In the genomic region with DNA sequence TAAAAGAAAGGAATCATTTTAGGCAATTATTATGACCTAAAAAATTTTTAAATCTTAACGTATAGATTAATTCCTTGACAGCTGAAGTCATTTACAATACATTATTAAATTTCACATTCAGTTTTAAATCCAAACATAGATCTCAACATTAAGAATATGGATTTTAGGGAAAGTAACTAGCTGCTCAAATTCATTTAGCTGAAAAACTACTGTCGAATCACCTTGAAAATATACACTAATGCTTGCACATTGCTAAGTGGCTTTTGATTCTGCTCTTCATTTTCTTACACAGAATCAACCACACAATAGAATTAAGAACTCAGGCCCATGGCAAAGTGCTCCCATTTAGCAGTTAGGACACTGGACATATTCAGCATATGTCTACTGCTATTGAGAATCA, we compare ENCODE assay signal across 9 cellular contexts.
DNase-seq lines count a peak whose midpoint lies in the region; ATAC-seq and TF ChIP-seq lines count a peak whose summit lies in the region.
"Had no signal": no experiment of that assay in that cellular context is flagged by ENCODE, and none has a peak within 500 bp of the region (broad histone marks: within the 10 kb centered on the region; RNA-seq: fewer than 3 reads in every experiment).

No MANE protein-coding gene starts in this region.

- peak overlapping the region; percentile 90 for H3K4me3 Mint-ChIP-seq in activated naive CD8-positive, alpha-beta T cell treated with anti-CD3 and anti-CD28 coated beads, Interleukin-2, amount 10 ng/mL, durations not matched to agents 7 days and 5 days

- no peak for DNase-seq in right cardiac atrium
- no peak for DNase-seq in left cardiac atrium
- DNase-seq in activated naive CD8-positive, alpha-beta T cell treated with anti-CD3 and anti-CD28 coated beads, Interleukin-2, amount 10 ng/mL, durations not matched to agents 7 days and 5 days, result no peak
- DNase-seq in upper lobe of right lung, result no peak
- DNase-seq in H7, result no peak
- DNase-seq: midbrain had no signal

- H3K4me1 Mint-ChIP-seq in activated naive CD8-positive, alpha-beta T cell treated with anti-CD3 and anti-CD28 coated beads, Interleukin-2, amount 10 ng/mL, durations not matched to agents 7 days and 5 days, result peaks cover 37% of the 10 kb centered on the region

- POLR2A ChIA-PET in activated naive CD8-positive, alpha-beta T cell treated with anti-CD3 and anti-CD28 coated beads, Interleukin-2, amount 10 ng/mL, durations not matched to agents 7 days and 5 days (lab: Charles Lee), result interaction anchor here (1.2 to 5.0 kb wide), 5 partner anchors 62 to 137 kb away, joined by 4 to 64 read pairs (median 12); no protein-coding TSS in a partner anchor

- WGBS in right cardiac atrium, result 80% methylated on average over 2 of the region's 2 CpGs

- no peaks in the 10 kb centered on the region for H3K27me3 ChIP-seq in right cardiac atrium (ENCODE audit: control insufficient read depth, insufficient read depth)
- no peaks in the 10 kb centered on the region for H3K27me3 ChIP-seq in muscle layer of duodenum (ENCODE audit: low read depth, low read length)
- no peaks in the 10 kb centered on the region for H3K27me3 ChIP-seq in upper lobe of right lung
- peaks cover 28% of the 10 kb centered on the region for H3K27me3 ChIP-seq in H7 (ENCODE audit: control insufficient read depth, insufficient read depth, low read length)

- H3K36me3 ChIP-seq in muscle layer of duodenum (ENCODE audit: control insufficient read depth in 1 of 2, insufficient read depth in 2 of 2, low read length in 2 of 2) (no peaks in the 10 kb centered on the region), upper lobe of right lung (no peaks in the 10 kb centered on the region), H7 (replicated peaks; ENCODE audit: control insufficient read depth, insufficient read depth, low read length) (no peaks in the 10 kb centered on the region)

- H3K27ac ChIP-seq in right cardiac atrium (ENCODE audit: low read length) (no peak overlapping the region), muscle layer of duodenum (ENCODE audit: low read length) (peak overlapping the region; percentile 80), upper lobe of right lung (peak overlapping the region; percentile 85)

- peak overlapping the region; percentile 61 for H3K4me3 ChIP-seq in right cardiac atrium (ENCODE audit: low read length)
- peak overlapping the region; percentile 71 to 85 for H3K4me3 ChIP-seq in muscle layer of duodenum (ENCODE audit: low read depth in 1 of 2, low read length in 2 of 2)
- peak overlapping the region; percentile 78 for H3K4me3 ChIP-seq in upper lobe of right lung
- H3K4me3 ChIP-seq in H7 (ENCODE audit: insufficient read depth, low read depth, low read length), result no peak overlapping the region

- peaks cover 2% of the 10 kb centered on the region for H3K4me1 ChIP-seq in right cardiac atrium (ENCODE audit: control insufficient read depth, insufficient read depth, low read length)
- peaks cover 9% of the 10 kb centered on the region in 2 donors for H3K4me1 ChIP-seq in muscle layer of duodenum (ENCODE audit: control insufficient read depth in 1 of 2, insufficient read depth in 2 of 2, low read length in 2 of 2)
- peaks cover 17% of the 10 kb centered on the region for H3K4me1 ChIP-seq in upper lobe of right lung

- H3K9me3 ChIP-seq in right cardiac atrium (ENCODE audit: control insufficient read depth, low read length) (no peaks in the 10 kb centered on the region), muscle layer of duodenum (ENCODE audit: control insufficient read depth in 1 of 2, low read length in 2 of 2) (no peaks in the 10 kb centered on the region), upper lobe of right lung (no peaks in the 10 kb centered on the region)

- peaks cover 45% of the 10 kb centered on the region for H3K36me3 Mint-ChIP-seq in activated naive CD8-positive, alpha-beta T cell treated with anti-CD3 and anti-CD28 coated beads, Interleukin-2, amount 10 ng/mL, durations not matched to agents 7 days and 5 days

- TF ChIP-seq CTCF in upper lobe of right lung (IDR thresholded peaks at IDR 0.05), result no peak

- H3K27ac Mint-ChIP-seq in activated naive CD8-positive, alpha-beta T cell treated with anti-CD3 and anti-CD28 coated beads, Interleukin-2, amount 10 ng/mL, durations not matched to agents 7 days and 5 days, result peak overlapping the region; percentile 98

- intact Hi-C loops in right cardiac atrium (cut with DNase I), result loop anchor here in 3 of 4 donors (5.0 to 10.0 kb wide), 4 partner anchors 90 to 328 kb away; no protein-coding TSS in a partner anchor
- intact Hi-C loops in left cardiac atrium (cut with DNase I), result loop anchor here (5.0 kb wide), 2 partner anchors 50 to 90 kb away; no protein-coding TSS in a partner anchor
- intact Hi-C loops in upper lobe of right lung (cut with DNase I), result loop anchor here (10.0 kb wide), 1 partner anchor 138 kb away; no protein-coding TSS in a partner anchor

- no peaks in the 10 kb centered on the region for H3K9me3 Mint-ChIP-seq in activated naive CD8-positive, alpha-beta T cell treated with anti-CD3 and anti-CD28 coated beads, Interleukin-2, amount 10 ng/mL, durations not matched to agents 7 days and 5 days

- ATAC-seq in right cardiac atrium (no peak), left cardiac atrium (no peak), upper lobe of right lung (no peak), HG03159 (IDR thresholded peaks at IDR 0.05; ENCODE audit: unreplicated experiment) (no peak), GM21390 (IDR thresholded peaks at IDR 0.05; ENCODE audit: unreplicated experiment) (no peak)
- ATAC-seq in activated naive CD8-positive, alpha-beta T cell treated with anti-CD3 and anti-CD28 coated beads, Interleukin-2, amount 10 ng/mL, durations not matched to agents 7 days and 5 days (ENCODE audit: low read depth), result no peak

- H3K27me3 Mint-ChIP-seq in activated naive CD8-positive, alpha-beta T cell treated with anti-CD3 and anti-CD28 coated beads, Interleukin-2, amount 10 ng/mL, durations not matched to agents 7 days and 5 days, result no peaks in the 10 kb centered on the region
